8 cellular contexts compared by ENCODE assay signal in genomic region chr7:4738711-4739527, GRCh38. TPM values are rescaled to one million over a fixed set of nuclear protein-coding genes. Genes with fewer than 3 reads are reported as not detected.
DNase-seq lines count a peak whose midpoint lies in the region; ATAC-seq lines count a peak whose summit lies in the region.

No MANE protein-coding gene starts in this region.

- DNase-seq in ELF-1 (ENCODE audit: low read depth, low spot score) (peak; percentile 91), NCI-H2227 treated with DMSO at 0.1 percent for 48 hours (lab: John Stamatoyannopoulos, UW) (peak; percentile 33), left ventricle myocardium superior (no peak), skeletal muscle cell (ENCODE audit: low read depth) (peak; percentile 71), occipital lobe (lab: John Stamatoyannopoulos, UW) (no peak), OCI-M2 (lab: John Stamatoyannopoulos, UW; ENCODE audit: unreplicated experiment) (no peak)
- DNase-seq in activated naive CD8-positive, alpha-beta T cell treated with anti-CD3 and anti-CD28 coated beads, Interleukin-2, amount 50 U/mL, for 24 hours, result peak; percentile 39

- H3K27ac Mint-ChIP-seq in activated naive CD8-positive, alpha-beta T cell treated with anti-CD3 and anti-CD28 coated beads, Interleukin-2, amount 50 U/mL, for 24 hours, result peak overlapping the region; percentile 84

- intact Hi-C loops in left ventricle myocardium superior (cut with micrococcal nuclease), result no loop called here

- peaks cover 64% of the 10 kb centered on the region for H3K4me1 Mint-ChIP-seq in activated naive CD8-positive, alpha-beta T cell treated with anti-CD3 and anti-CD28 coated beads, Interleukin-2, amount 50 U/mL, for 24 hours

- peak; percentile 49 for ATAC-seq in activated naive CD8-positive, alpha-beta T cell treated with anti-CD3 and anti-CD28 coated beads, Interleukin-2, amount 50 U/mL, for 24 hours
- ATAC-seq in left ventricle myocardium superior (peak; percentile 56), GM21619 (IDR thresholded peaks at IDR 0.05; ENCODE audit: unreplicated experiment) (no peak)

- H3K9me3 Mint-ChIP-seq in activated naive CD8-positive, alpha-beta T cell treated with anti-CD3 and anti-CD28 coated beads, Interleukin-2, amount 50 U/mL, for 24 hours, result no peaks in the 10 kb centered on the region

- H3K36me3 Mint-ChIP-seq in activated naive CD8-positive, alpha-beta T cell treated with anti-CD3 and anti-CD28 coated beads, Interleukin-2, amount 50 U/mL, for 24 hours (ENCODE audit: low read depth), result peaks cover 24% of the 10 kb centered on the region

- no peaks in the 10 kb centered on the region for H3K27me3 Mint-ChIP-seq in activated naive CD8-positive, alpha-beta T cell treated with anti-CD3 and anti-CD28 coated beads, Interleukin-2, amount 50 U/mL, for 24 hours

- peak overlapping the region; percentile 57 for H3K4me3 Mint-ChIP-seq in activated naive CD8-positive, alpha-beta T cell treated with anti-CD3 and anti-CD28 coated beads, Interleukin-2, amount 50 U/mL, for 24 hours

- H3K4me3 ChIP-seq in skeletal muscle cell (ENCODE audit: low read depth, low read length), result peak overlapping the region; percentile 0

RNA-seq across cellular contexts. Expression of gene AP5Z1, which starts 36.5 kb away (rescaled TPM):
- total RNA-seq in left ventricle myocardium superior, result 10.5 TPM
- total RNA-seq in occipital lobe, result 14.7 TPM

RNA-seq across cellular contexts. Expression of gene FOXK1, which starts 56.8 kb away (rescaled TPM):
- total RNA-seq in left ventricle myocardium superior, result 17.7 TPM
- total RNA-seq in occipital lobe, result 19.8 TPM

Comparison
In these comparisons a context has a peak if more than half of its experiments do, and no peak if none do; other contexts are left out.
1. DNase-seq: peak in ELF-1 (single experiment), NCI-H2227 treated with DMSO at 0.1 percent for 48 hours (single experiment), activated naive CD8-positive, alpha-beta T cell treated with anti-CD3 and anti-CD28 coated beads, Interleukin-2, amount 50 U/mL, for 24 hours (single experiment) and skeletal muscle cell (single experiment); none in left ventricle myocardium superior (single experiment), occipital lobe (single experiment) and OCI-M2 (single experiment).